Comparison of ENCODE assay signal across 1 cellular context in the genomic region with DNA sequence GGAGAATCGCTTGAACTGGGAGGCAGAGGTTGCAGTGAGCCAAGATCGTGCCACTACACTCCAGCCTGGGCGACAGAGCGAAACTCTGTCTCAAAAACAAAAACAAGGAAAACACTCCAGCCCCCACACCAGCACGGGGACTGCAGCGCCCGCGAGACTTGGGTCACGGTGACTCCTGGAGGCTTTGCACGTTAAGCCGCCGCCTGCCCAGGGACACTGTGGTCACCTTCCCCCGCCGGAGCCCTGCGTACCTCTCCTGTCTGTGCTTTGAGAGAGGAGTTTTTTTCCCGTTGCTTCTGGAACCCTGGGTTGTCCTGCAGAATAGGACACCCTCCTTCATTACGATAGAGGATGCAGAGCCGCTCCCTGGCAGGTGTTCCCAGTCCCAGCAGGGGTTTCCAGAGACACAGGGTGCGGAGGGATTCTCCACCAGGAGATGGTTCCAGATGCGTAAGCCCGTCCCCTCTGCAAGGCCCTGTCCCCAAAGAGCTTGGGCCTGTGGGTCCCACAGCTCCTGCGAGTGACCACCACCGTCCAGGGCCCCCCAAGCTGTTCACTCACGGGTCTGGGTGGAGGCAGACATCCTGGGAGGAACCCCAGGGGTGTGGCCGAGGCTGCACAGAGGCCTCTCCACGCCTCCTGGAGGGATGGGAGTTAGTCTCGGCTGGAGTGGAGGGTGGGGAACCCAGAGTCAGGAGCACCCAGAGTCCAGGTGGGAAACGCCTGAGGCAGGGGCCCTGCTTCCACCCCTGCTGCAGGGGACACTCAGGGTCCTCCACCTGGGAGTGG.
TF ChIP-seq lines count a peak whose summit lies in the region.

No MANE protein-coding gene starts in this region.

TF ChIP-seq in HepG2, 621 proteins besides CTCF, POLR2A, EP300 and RAD21 (continued from another document):
- TF ChIP-seq PRMT3 (CRISPR knock-in tag; IDR thresholded peaks at IDR 0.05; ENCODE audit: borderline replicate concordance, low read depth) = no peak
- no peak for TF ChIP-seq ZNF232 (CRISPR knock-in tag; IDR thresholded peaks at IDR 0.05; ENCODE audit: borderline replicate concordance)
- TF ChIP-seq, protein P1, sequence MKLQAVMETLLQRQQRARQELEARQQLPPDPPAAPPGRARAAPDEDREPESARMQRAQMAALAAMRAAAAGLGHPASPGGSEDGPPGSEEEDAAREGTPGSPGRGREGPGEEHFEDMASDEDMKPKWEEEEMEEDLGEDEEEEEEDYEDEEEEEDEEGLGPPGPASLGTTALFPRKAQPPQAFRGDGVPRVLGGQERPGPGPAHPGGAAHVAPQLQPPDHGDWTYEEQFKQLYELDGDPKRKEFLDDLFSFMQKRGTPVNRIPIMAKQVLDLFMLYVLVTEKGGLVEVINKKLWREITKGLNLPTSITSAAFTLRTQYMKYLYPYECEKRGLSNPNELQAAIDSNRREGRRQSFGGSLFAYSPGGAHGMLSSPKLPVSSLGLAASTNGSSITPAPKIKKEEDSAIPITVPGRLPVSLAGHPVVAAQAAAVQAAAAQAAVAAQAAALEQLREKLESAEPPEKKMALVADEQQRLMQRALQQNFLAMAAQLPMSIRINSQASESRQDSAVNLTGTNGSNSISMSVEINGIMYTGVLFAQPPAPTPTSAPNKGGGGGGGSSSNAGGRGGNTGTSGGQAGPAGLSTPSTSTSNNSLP (IDR thresholded peaks at IDR 0.05; ENCODE audit: low read depth, low read length) = no peak
- TF ChIP-seq SALL2 (CRISPR knock-in tag; IDR thresholded peaks at IDR 0.05) = no peak
- TF ChIP-seq ZNF3 (CRISPR knock-in tag; IDR thresholded peaks at IDR 0.05) = no peak
- TF ChIP-seq ZNF670 (CRISPR knock-in tag; IDR thresholded peaks at IDR 0.05; ENCODE audit: borderline replicate concordance) = no peak
- TF ChIP-seq ATAD3A (CRISPR knock-in tag; IDR thresholded peaks at IDR 0.05) = no peak
- no peak for TF ChIP-seq ZNF431 (CRISPR knock-in tag; IDR thresholded peaks at IDR 0.05; ENCODE audit: borderline replicate concordance, low read depth)
- no peak for TF ChIP-seq GZF1 (CRISPR knock-in tag; IDR thresholded peaks at IDR 0.05)
